In genomic region chr11:64786308-64786707, GRCh38 we compare ENCODE assay signal across 21 cellular contexts.
"Had no signal": no experiment of that assay in that cellular context is flagged by ENCODE, and none has a peak within 500 bp of the region (broad histone marks: within the 10 kb centered on the region; RNA-seq: fewer than 3 reads in every experiment).

No MANE protein-coding gene starts in this region.

- H3K27ac Mint-ChIP-seq: activated CD8-positive, alpha-beta T cell treated with anti-CD3 and anti-CD28 coated beads, Interleukin-2, amount 10 ng/mL, durations not matched to agents 7 days and 5 days; activated naive CD8-positive, alpha-beta T cell treated with anti-CD3 and anti-CD28 coated beads, Interleukin-2, amount 50 U/mL, for 24 hours; nephron progenitor cell; type B pancreatic cell had no signal

- H3K9me3 ChIP-seq: ascending aorta, breast epithelium, gastroesophageal sphincter, SK-N-SH had no signal

- H3K9me3 Mint-ChIP-seq: activated naive CD8-positive, alpha-beta T cell treated with anti-CD3 and anti-CD28 coated beads, Interleukin-2, amount 50 U/mL, for 24 hours; nephron progenitor cell; type B pancreatic cell had no signal

- DNase-seq: activated CD4-positive, alpha-beta T cell treated with anti-CD3 and anti-CD28 coated beads for 4 hours; activated CD8-positive, alpha-beta memory T cell treated with anti-CD3 and anti-CD28 coated beads, Interleukin-2, amount 50 U/mL, for 48 hours; activated CD8-positive, alpha-beta T cell treated with anti-CD3 and anti-CD28 coated beads, Interleukin-2, amount 10 ng/mL, durations not matched to agents 7 days and 5 days; activated naive CD4-positive, alpha-beta T cell; activated naive CD8-positive, alpha-beta T cell treated with anti-CD3 and anti-CD28 coated beads, Interleukin-2, amount 50 U/mL, for 24 hours; erythroblast; mesenchymal stem cell; nephron progenitor cell; SK-N-SH; stimulated activated CD4-positive, alpha-beta T cell treated with anti-CD3 and anti-CD28 coated beads, Interleukin-4, amount 100 ng/mL, for 4 hours; stimulated activated CD8-positive, alpha-beta memory T cell treated with anti-CD3 and anti-CD28 coated beads, Interleukin-4, amount 100 ng/mL, for 48 hours; stimulated activated naive CD4-positive, alpha-beta T cell treated with Interleukin-2 at 50 U/mL for 16 hours; substantia nigra; T-helper 1 cell; WERI-Rb-1 had no signal

- H3K27me3 Mint-ChIP-seq: activated naive CD8-positive, alpha-beta T cell treated with anti-CD3 and anti-CD28 coated beads, Interleukin-2, amount 50 U/mL, for 24 hours; type B pancreatic cell had no signal

- H3K36me3 ChIP-seq: breast epithelium had no signal

- H3K27me3 ChIP-seq: ascending aorta, breast epithelium, gastroesophageal sphincter had no signal

- H3K27ac ChIP-seq: ascending aorta, breast epithelium, gastroesophageal sphincter, skin epidermis, WERI-Rb-1 had no signal

- H3K4me3 Mint-ChIP-seq: activated CD8-positive, alpha-beta T cell treated with anti-CD3 and anti-CD28 coated beads, Interleukin-2, amount 10 ng/mL, durations not matched to agents 7 days and 5 days; activated naive CD8-positive, alpha-beta T cell treated with anti-CD3 and anti-CD28 coated beads, Interleukin-2, amount 50 U/mL, for 24 hours; nephron progenitor cell; type B pancreatic cell had no signal

- ATAC-seq: activated CD8-positive, alpha-beta T cell treated with anti-CD3 and anti-CD28 coated beads, Interleukin-2, amount 10 ng/mL, durations not matched to agents 7 days and 5 days; activated naive CD8-positive, alpha-beta T cell treated with anti-CD3 and anti-CD28 coated beads, Interleukin-2, amount 50 U/mL, for 24 hours; gastroesophageal sphincter; left lobe of liver had no signal

- H3K4me3 ChIP-seq: ascending aorta, breast epithelium, gastroesophageal sphincter, skin epidermis had no signal

- H3K4me1 Mint-ChIP-seq: nephron progenitor cell had no signal

- H3K4me1 ChIP-seq: ascending aorta, breast epithelium had no signal
